ENCODE assay signal across 16 cellular contexts in genomic region chr13:41460930-41461329, GRCh38. TPM values are rescaled to one million over a fixed set of nuclear protein-coding genes. Genes with fewer than 3 reads are reported as not detected.
A peak's percentile ranks its signal among the peaks of the same experiment; 100 is the strongest.
DNase-seq lines count a peak whose midpoint lies in the region; ATAC-seq, FAIRE-seq and TF ChIP-seq lines count a peak whose summit lies in the region.
"Had no signal": no experiment of that assay in that cellular context is flagged by ENCODE, and none has a peak within 500 bp of the region (broad histone marks: within the 10 kb centered on the region; RNA-seq: fewer than 3 reads in every experiment).

No MANE protein-coding gene starts in this region.

- peaks cover 61% of the 10 kb centered on the region for H3K4me1 Mint-ChIP-seq in activated naive CD4-positive, alpha-beta T cell treated with anti-CD3 and anti-CD28 coated beads for 36 hours (ENCODE audit: low read depth)
- H3K4me1 Mint-ChIP-seq in central memory CD8-positive, alpha-beta T cell, result peaks cover 83% of the 10 kb centered on the region

- DNase-seq in activated naive CD4-positive, alpha-beta T cell treated with anti-CD3 and anti-CD28 coated beads for 36 hours, result no peak
- DNase-seq in activated naive CD4-positive, alpha-beta T cell treated with Interleukin-2 at 50 U/mL for 16 hours, result no peak
- no peak for DNase-seq in central memory CD8-positive, alpha-beta T cell (ENCODE audit: low spot score in 2 of 2)
- DNase-seq in substantia nigra (lab: John Stamatoyannopoulos, UW) (no peak), NCI-H2196 (lab: John Stamatoyannopoulos, UW; ENCODE audit: unreplicated experiment) (no peak), SW 1271 (lab: John Stamatoyannopoulos, UW) (no peak), kidney (no peak)
- DNase-seq: amniotic stem cell, DMS 273 treated with DMSO at 0.1 percent for 48 hours, MM.1S, NCI-H774, T-helper 9 cell had no signal

- H3K9me3 Mint-ChIP-seq in activated naive CD4-positive, alpha-beta T cell treated with anti-CD3 and anti-CD28 coated beads for 36 hours, result no peaks in the 10 kb centered on the region
- H3K9me3 Mint-ChIP-seq in central memory CD8-positive, alpha-beta T cell, result no peaks in the 10 kb centered on the region

- ATAC-seq in central memory CD8-positive, alpha-beta T cell (replicated peaks; ENCODE audit: extremely low read depth, poor library complexity, severe bottlenecking), result no peak
- ATAC-seq: GM23338 had no signal

- peaks cover 75% of the 10 kb centered on the region for H3F3A ChIP-seq in SU-DHL-6 (ENCODE audit: insufficient read depth)

- H3K27ac ChIP-seq in SU-DHL-6 (ENCODE audit: low read depth, low read length), result peak overlapping the region; percentile 88
- peak overlapping the region; percentile 93 for H3K27ac ChIP-seq in substantia nigra (ENCODE audit: low read depth, low read length, poor library complexity, severe bottlenecking)
- no peak overlapping the region for H3K27ac ChIP-seq in kidney (ENCODE audit: low read depth in 2 of 2, low read length in 2 of 2)

- FAIRE-seq in kidney (lab: Jason Lieb, UNC), result no peak
- FAIRE-seq: colon, HTR-8/SVneo had no signal

- H3K27me3 ChIP-seq in SU-DHL-6 (ENCODE audit: low read length), result no peaks in the 10 kb centered on the region

- peaks cover 0 to 16% of the 10 kb centered on the region in 2 donors for H3K4me1 ChIP-seq in kidney (ENCODE audit: control insufficient read depth in 1 of 2, insufficient read depth in 1 of 2, low read depth in 1 of 2, low read length in 2 of 2)

- intact Hi-C loops in activated naive CD4-positive, alpha-beta T cell treated with anti-CD3 and anti-CD28 coated beads for 36 hours (cut with micrococcal nuclease), result loop anchor here (10.0 kb wide), 1 partner anchor 934 kb away; no protein-coding TSS in a partner anchor
- intact Hi-C loops in kidney (cut with DNase I), result no loop called here

- H3K4me3 ChIP-seq in SU-DHL-6 (ENCODE audit: insufficient read depth, low read length, poor library complexity, severe bottlenecking) (peak overlapping the region; percentile 85), kidney (ENCODE audit: low read length in 2 of 2) (no peak overlapping the region)
- H3K4me3 ChIP-seq: GM23338 had no signal

- peak overlapping the region; percentile 98 for H3K4me2 ChIP-seq in SU-DHL-6 (ENCODE audit: low read depth, low read length, poor library complexity, severe bottlenecking)
- H3K4me2 ChIP-seq: GM23338 had no signal

- H4K20me1 ChIP-seq in SU-DHL-6 (ENCODE audit: low read depth, low read length), result no peaks in the 10 kb centered on the region

- peaks cover 5% of the 10 kb centered on the region for H3K27me3 Mint-ChIP-seq in activated naive CD4-positive, alpha-beta T cell treated with anti-CD3 and anti-CD28 coated beads for 36 hours (ENCODE audit: low read depth)
- H3K27me3 Mint-ChIP-seq in central memory CD8-positive, alpha-beta T cell, result no peaks in the 10 kb centered on the region

- no peak overlapping the region for H2AFZ ChIP-seq in SU-DHL-6 (ENCODE audit: low read depth, low read length, severe bottlenecking)
- H2AFZ ChIP-seq: GM23338 had no signal

- peak overlapping the region; percentile 85 for H3K4me3 Mint-ChIP-seq in activated naive CD4-positive, alpha-beta T cell treated with anti-CD3 and anti-CD28 coated beads for 36 hours
- H3K4me3 Mint-ChIP-seq in central memory CD8-positive, alpha-beta T cell, result peak overlapping the region; percentile 90
- H3K4me3 Mint-ChIP-seq: GM23338 had no signal

- H3K9me2 ChIP-seq in SU-DHL-6 (replicated peaks; ENCODE audit: insufficient read depth, low read length), result no peaks in the 10 kb centered on the region

- H3K9ac ChIP-seq in SU-DHL-6 (ENCODE audit: low read length) (peak overlapping the region; percentile 88), kidney (ENCODE audit: low read length in 2 of 2) (no peak overlapping the region)

- H3K36me3 ChIP-seq in SU-DHL-6 (ENCODE audit: low read length) (peaks cover 4% of the 10 kb centered on the region), kidney (ENCODE audit: control insufficient read depth in 1 of 2, insufficient read depth in 2 of 2, low read length in 2 of 2) (no peaks in the 10 kb centered on the region)

- H3K27ac Mint-ChIP-seq in activated naive CD4-positive, alpha-beta T cell treated with anti-CD3 and anti-CD28 coated beads for 36 hours, result peak overlapping the region; percentile 96
- peak overlapping the region; percentile 92 for H3K27ac Mint-ChIP-seq in central memory CD8-positive, alpha-beta T cell (ENCODE audit: low read depth)
- H3K27ac Mint-ChIP-seq: GM23338 had no signal

- peaks cover 43% of the 10 kb centered on the region for H3K36me3 Mint-ChIP-seq in activated naive CD4-positive, alpha-beta T cell treated with anti-CD3 and anti-CD28 coated beads for 36 hours (ENCODE audit: low read depth)
- peaks cover 91% of the 10 kb centered on the region for H3K36me3 Mint-ChIP-seq in central memory CD8-positive, alpha-beta T cell (ENCODE audit: insufficient read depth)

- H3K9me3 ChIP-seq in SU-DHL-6 (ENCODE audit: insufficient read depth, low read length) (no peaks in the 10 kb centered on the region), kidney (ENCODE audit: control insufficient read depth in 1 of 2, low read length in 2 of 2) (no peaks in the 10 kb centered on the region)

- CTCF ChIA-PET in activated naive CD4-positive, alpha-beta T cell treated with anti-CD3 and anti-CD28 coated beads for 36 hours (lab: Charles Lee), result interaction anchor here (1.9 to 6.0 kb wide), 7 partner anchors 9 to 192 kb away, joined by 9 to 67 read pairs (median 33); no protein-coding TSS in a partner anchor

- TF ChIP-seq CTCF in SU-DHL-6 (IDR thresholded peaks at IDR 0.05; ENCODE audit: insufficient read depth, low read length, poor library complexity, severe bottlenecking) (no peak), kidney (IDR thresholded peaks at IDR 0.05; ENCODE audit: borderline replicate concordance, extremely low read depth, insufficient read depth) (no peak)

- peaks cover 65% of the 10 kb centered on the region for H3K79me2 ChIP-seq in SU-DHL-6 (ENCODE audit: insufficient read depth, low read length)

RNA-seq across cellular contexts. Expression of gene RGCC, which starts 3.6 kb away (rescaled TPM):
- total RNA-seq in activated naive CD4-positive, alpha-beta T cell treated with anti-CD3 and anti-CD28 coated beads for 36 hours, result 10 to 100 TPM; 75.0 to 77.8 TPM
- total RNA-seq in kidney, result 12.9 TPM
- polyA plus RNA-seq in kidney (ENCODE audit: insufficient read depth, low read depth, low replicate concordance), result 40.9 TPM

Comparison
In these comparisons a context has a peak if more than half of its experiments do, and no peak if none do; other contexts are left out.
1. H3K27ac ChIP-seq: peak in SU-DHL-6 (single experiment) and substantia nigra (single experiment); none in kidney (0 of 2).